8 cellular contexts compared by ENCODE assay signal in genomic region chrX:134548844-134549205, GRCh38.
A peak's percentile ranks its signal among the peaks of the same experiment; 100 is the strongest.
DNase-seq lines count a peak whose midpoint lies in the region; ATAC-seq and TF ChIP-seq lines count a peak whose summit lies in the region.

No MANE protein-coding gene starts in this region.

- H3K9me3 ChIP-seq in CD4-positive, CD25-positive, alpha-beta regulatory T cell (ENCODE audit: control insufficient read depth in 2 of 2, low read length in 2 of 2), result peaks cover 0 to 2% of the 10 kb centered on the region in 2 experiments
- no peaks in the 10 kb centered on the region for H3K9me3 ChIP-seq in MG63
- no peaks in the 10 kb centered on the region for H3K9me3 ChIP-seq in effector memory CD4-positive, alpha-beta T cell (ENCODE audit: control insufficient read depth, low read length)
- no peaks in the 10 kb centered on the region for H3K9me3 ChIP-seq in neutrophil
- no peaks in the 10 kb centered on the region for H3K9me3 ChIP-seq in prostate gland

- intact Hi-C loops in prostate gland (cut with DNase I), result no loop called here

- POLR2A ChIA-PET in GM10248 (lab: Yijun Ruan, JAX), result no interaction called here

- no peak for TF ChIP-seq CTCF in neutrophil (IDR thresholded peaks at IDR 0.05)
- no peak for TF ChIP-seq CTCF in GM10248 (IDR thresholded peaks at IDR 0.05; ENCODE audit: control extremely low read depth, extremely low read depth, low read depth, missing control alignments)
- no peak for TF ChIP-seq CTCF in prostate gland (IDR thresholded peaks at IDR 0.05)

- no peak overlapping the region for H3K27ac Mint-ChIP-seq in CD4-positive, CD25-positive, alpha-beta regulatory T cell

- CTCF ChIA-PET in GM10248 (lab: Yijun Ruan, JAX), result no interaction called here

- DNase-seq in CD4-positive, CD25-positive, alpha-beta regulatory T cell, result no peak
- DNase-seq in MG63 (no peak), HUDEP-2 (lab: John Stamatoyannopoulos, UW; ENCODE audit: unreplicated experiment in 76 of 76) (no peak), GM10248 (ENCODE audit: extremely low spot score) (no peak), prostate gland (ENCODE audit: low spot score) (no peak)
- no peak for DNase-seq in effector memory CD4-positive, alpha-beta T cell

- peak overlapping the region; percentile 55 for H3K4me3 ChIP-seq in CD4-positive, CD25-positive, alpha-beta regulatory T cell (ENCODE audit: low read depth, low read length)
- H3K4me3 ChIP-seq in MG63, result peak overlapping the region; percentile 75
- H3K4me3 ChIP-seq in effector memory CD4-positive, alpha-beta T cell (ENCODE audit: insufficient read depth, low read depth, low read length, poor library complexity, severe bottlenecking), result peak overlapping the region; percentile 54
- H3K4me3 ChIP-seq in neutrophil (ENCODE audit: low read depth in 1 of 2, low read length in 1 of 2), result peak overlapping the region; percentile 67 to 71
- peak overlapping the region in 1 of 2 donors; percentile 21 for H3K4me3 ChIP-seq in prostate gland

- no peak for TF ChIP-seq POLR2A in prostate gland (IDR thresholded peaks at IDR 0.05)

- peaks cover 28% of the 10 kb centered on the region for H3K27me3 ChIP-seq in CD4-positive, CD25-positive, alpha-beta regulatory T cell (ENCODE audit: control insufficient read depth, insufficient read depth, low read length)
- H3K27me3 ChIP-seq in MG63, result no peaks in the 10 kb centered on the region
- peaks cover 55% of the 10 kb centered on the region for H3K27me3 ChIP-seq in effector memory CD4-positive, alpha-beta T cell (replicated peaks; ENCODE audit: control insufficient read depth, insufficient read depth, low read length, poor library complexity, severe bottlenecking)
- no peaks in the 10 kb centered on the region for H3K27me3 ChIP-seq in neutrophil
- no peaks in the 10 kb centered on the region for H3K27me3 ChIP-seq in prostate gland (replicated peaks; ENCODE audit: insufficient read depth)

- H3K4me1 ChIP-seq in CD4-positive, CD25-positive, alpha-beta regulatory T cell (ENCODE audit: control insufficient read depth, insufficient read depth, low read length, poor library complexity, severe bottlenecking), result peaks cover 28% of the 10 kb centered on the region
- H3K4me1 ChIP-seq in effector memory CD4-positive, alpha-beta T cell (ENCODE audit: control insufficient read depth, insufficient read depth, low read length, poor library complexity, severe bottlenecking), result no peaks in the 10 kb centered on the region
- H3K4me1 ChIP-seq in neutrophil (ENCODE audit: control insufficient read depth in 1 of 2, insufficient read depth in 1 of 2, low read depth in 1 of 2, low read length in 1 of 2), result peaks cover 18 to 29% of the 10 kb centered on the region in 2 experiments
- no peaks in the 10 kb centered on the region for H3K4me1 ChIP-seq in prostate gland (replicated peaks)

- no peaks in the 10 kb centered on the region for H3K36me3 ChIP-seq in CD4-positive, CD25-positive, alpha-beta regulatory T cell (ENCODE audit: control insufficient read depth, insufficient read depth, low read length)
- H3K36me3 ChIP-seq in MG63 (peaks cover 24% of the 10 kb centered on the region), neutrophil (no peaks in the 10 kb centered on the region), prostate gland (no peaks in the 10 kb centered on the region)
- no peaks in the 10 kb centered on the region for H3K36me3 ChIP-seq in effector memory CD4-positive, alpha-beta T cell (ENCODE audit: control insufficient read depth, insufficient read depth, low read length)

- 2% methylated on average over 17 of the region's 17 CpGs for WGBS in prostate gland

- H3K27me3 Mint-ChIP-seq in CD4-positive, CD25-positive, alpha-beta regulatory T cell, result peaks cover 74% of the 10 kb centered on the region

- no peak overlapping the region for H3K27ac ChIP-seq in CD4-positive, CD25-positive, alpha-beta regulatory T cell (ENCODE audit: insufficient read depth, low read length, poor library complexity, severe bottlenecking)
- H3K27ac ChIP-seq in effector memory CD4-positive, alpha-beta T cell (ENCODE audit: insufficient read depth, low read length, poor library complexity, severe bottlenecking), result no peak overlapping the region
- H3K27ac ChIP-seq in neutrophil (peak overlapping the region; percentile 83), prostate gland (no peak overlapping the region)

- peak overlapping the region; percentile 48 to 93 (median 84) for H3K4me3 Mint-ChIP-seq in CD4-positive, CD25-positive, alpha-beta regulatory T cell

- ATAC-seq in CD4-positive, CD25-positive, alpha-beta regulatory T cell (ENCODE audit: low read depth in 2 of 2), result no peak
- no peak for ATAC-seq in HG02852 (IDR thresholded peaks at IDR 0.05; ENCODE audit: unreplicated experiment)

- H3K9me3 Mint-ChIP-seq in CD4-positive, CD25-positive, alpha-beta regulatory T cell, result peaks cover 0 to 6% (median 0%) of the 10 kb centered on the region in 7 donors

- H3K4me1 Mint-ChIP-seq in CD4-positive, CD25-positive, alpha-beta regulatory T cell, result peaks cover 0 to 24% (median 16%) of the 10 kb centered on the region in 4 donors

- H3K36me3 Mint-ChIP-seq in CD4-positive, CD25-positive, alpha-beta regulatory T cell, result no peaks in the 10 kb centered on the region
